1 cellular context compared by ENCODE assay signal in genomic region chrX:153951683-153952372, GRCh38.
TF ChIP-seq lines count a peak whose summit lies in the region.

No MANE protein-coding gene starts in this region.

TF ChIP-seq in GM12878, 131 proteins besides CTCF, POLR2A, EP300 and RAD21:
- TF ChIP-seq RB1 (IDR thresholded peaks at IDR 0.05; ENCODE audit: borderline replicate concordance), result no peak
- TF ChIP-seq RBBP5 (conservative IDR thresholded peaks at IDR 0.05), result no peak
